30 cellular contexts compared by ENCODE assay signal in the genomic region with DNA sequence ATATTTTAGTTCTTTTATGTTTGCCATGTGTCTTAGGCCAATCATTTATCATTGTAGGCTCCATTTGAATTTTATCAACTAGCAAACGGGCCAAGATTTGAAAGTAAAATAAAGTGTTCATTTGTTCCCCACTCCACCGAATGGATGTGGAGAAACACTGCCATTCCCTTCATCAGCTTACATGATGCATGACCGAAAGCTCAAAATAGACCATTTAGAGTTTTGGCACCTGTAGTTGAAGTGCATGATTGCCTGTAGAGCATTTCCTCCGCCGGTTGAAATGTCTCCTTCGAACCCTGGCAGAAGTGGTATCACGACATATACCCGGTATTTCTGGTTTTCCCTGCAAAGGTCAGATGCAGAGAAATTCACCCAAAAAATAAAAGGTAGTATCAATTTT.
"Had no signal": no experiment of that assay in that cellular context is flagged by ENCODE, and none has a peak within 500 bp of the region (broad histone marks: within the 10 kb centered on the region; RNA-seq: fewer than 3 reads in every experiment).

No MANE protein-coding gene starts in this region.

- H3K36me3 ChIP-seq: MG63 had no signal

- H3K9me3 ChIP-seq: MG63, Peyer's patch had no signal

- H3K27me3 ChIP-seq: MG63, Peyer's patch had no signal

- H3K4me1 ChIP-seq: Peyer's patch had no signal

- DNase-seq: activated B cell treated with CpG ODN at 0.5 μM for 24 hours; activated CD4-positive, alpha-beta memory T cell treated with anti-CD3 and anti-CD28 coated beads for 36 hours; activated CD4-positive, alpha-beta T cell treated with anti-CD3 and anti-CD28 coated beads for 4 hours; activated CD4-positive, alpha-beta T cell treated with anti-CD3 and anti-CD28 coated beads, Interleukin-2, amount 50 U/mL, for 1 hour; activated CD4-positive, CD25-positive, alpha-beta regulatory T cell treated with anti-CD3 and anti-CD28 coated beads, Interleukin-2, amount 50 U/mL, for 72 hours; activated CD8-positive, alpha-beta memory T cell treated with anti-CD3 and anti-CD28 coated beads, Interleukin-2, amount 50 U/mL, for 4 hours; activated gamma-delta T cell treated with Interleukin-2 at 50 U/mL for 16 hours; activated naive CD4-positive, alpha-beta T cell treated with anti-CD3 and anti-CD28 coated beads for 36 hours; activated naive CD8-positive, alpha-beta T cell treated with anti-CD3 and anti-CD28 coated beads, Interleukin-2, amount 50 U/mL, for 24 hours; activated T-cell treated with anti-CD3 and anti-CD28 coated beads for 4 hours; activated T-cell treated with anti-CD3 and anti-CD28 coated beads, Interleukin-2, amount 50 U/mL, for 4 hours; anterior cingulate cortex; Kasumi-1; KG1; MG63; NCI-H1048; NCI-H1436 treated with DMSO at 0.1 percent for 48 hours; NCI-H1694 treated with DMSO at 0.1 percent for 48 hours; NCI-H2081; NCI-H345; NCI-H524 treated with DMSO at 0.1 percent for 48 hours; NCI-H774; PC-3; Peyer's patch; RPMI8226; SW 1271; T-helper 1 cell; T-helper 2 cell; T-helper 9 cell had no signal

- H3K27ac ChIP-seq: Peyer's patch, VCaP had no signal

- H3K4me3 ChIP-seq: MG63, Peyer's patch had no signal
